In genomic region chr1:60904079-60904852, GRCh38 we compare ENCODE assay signal across 12 cellular contexts.
A peak's percentile ranks its signal among the peaks of the same experiment; 100 is the strongest.
DNase-seq lines count a peak whose midpoint lies in the region; ATAC-seq, FAIRE-seq and TF ChIP-seq lines count a peak whose summit lies in the region.
"Had no signal": no experiment of that assay in that cellular context is flagged by ENCODE, and none has a peak within 500 bp of the region (broad histone marks: within the 10 kb centered on the region; RNA-seq: fewer than 3 reads in every experiment).

No MANE protein-coding gene starts in this region.

- intact Hi-C loops in heart left ventricle (cut with DNase I), result loop anchor here in 2 of 10 donors (5.0 kb wide), 2 partner anchors 42 to 473 kb away; no protein-coding TSS in a partner anchor
- intact Hi-C loops in gastrocnemius medialis (cut with DNase I; ENCODE audit: low total_unique reads), result loop anchor here (2.0 kb wide), 1 partner anchor 139 kb away; no protein-coding TSS in a partner anchor

- peak; percentile 82 to 95 (median 92) for ATAC-seq in heart left ventricle
- peak; percentile 86 to 89 for ATAC-seq in gastrocnemius medialis
- ATAC-seq: stimulated activated naive B cell treated with anti-CD40 and anti-IgM and Interleukin-4, amounts not matched to agents 10 μg/mL and 1 μg/mL and 100 μg/mL, for 72 hours had no signal

- H3K36me3 ChIP-seq in GM23248 (ENCODE audit: low read depth) (no peaks in the 10 kb centered on the region), astrocyte (ENCODE audit: insufficient read depth, low read length) (no peaks in the 10 kb centered on the region), heart left ventricle (no peaks in the 10 kb centered on the region), gastrocnemius medialis (no peaks in the 10 kb centered on the region), Peyer's patch (no peaks in the 10 kb centered on the region)

- H3K9me3 Mint-ChIP-seq in astrocyte (ENCODE audit: unreplicated experiment), result no peaks in the 10 kb centered on the region
- H3K9me3 Mint-ChIP-seq: H9; stimulated activated naive B cell treated with anti-CD40 and anti-IgM and Interleukin-4, amounts not matched to agents 10 μg/mL and 1 μg/mL and 100 μg/mL, for 72 hours had no signal

- peaks cover 2% of the 10 kb centered on the region for H3K4me1 Mint-ChIP-seq in astrocyte (ENCODE audit: low read depth, unreplicated experiment)
- H3K4me1 Mint-ChIP-seq: stimulated activated naive B cell treated with anti-CD40 and anti-IgM and Interleukin-4, amounts not matched to agents 10 μg/mL and 1 μg/mL and 100 μg/mL, for 72 hours had no signal

- peak overlapping the region; percentile 30 for H3K4me2 ChIP-seq in GM23248 (ENCODE audit: unreplicated experiment)
- H3K4me2 ChIP-seq in astrocyte (ENCODE audit: low read length), result no peak overlapping the region

- peak overlapping the region; percentile 71; the same call in 1 of the 2 replicates for H2AFZ ChIP-seq in GM23248
- H2AFZ ChIP-seq in astrocyte (ENCODE audit: low read depth, low read length), result no peak overlapping the region

- H3K27me3 ChIP-seq in GM23248 (replicated peaks; ENCODE audit: insufficient read depth) (no peaks in the 10 kb centered on the region), astrocyte (ENCODE audit: insufficient read depth, low read length) (no peaks in the 10 kb centered on the region), heart left ventricle (no peaks in the 10 kb centered on the region), gastrocnemius medialis (no peaks in the 10 kb centered on the region), Peyer's patch (no peaks in the 10 kb centered on the region)

- no peak overlapping the region for H3K27ac Mint-ChIP-seq in astrocyte (ENCODE audit: unreplicated experiment)
- H3K27ac Mint-ChIP-seq: stimulated activated naive B cell treated with anti-CD40 and anti-IgM and Interleukin-4, amounts not matched to agents 10 μg/mL and 1 μg/mL and 100 μg/mL, for 72 hours had no signal

- H3K9ac ChIP-seq in GM23248 (peak overlapping the region; percentile 44), astrocyte (ENCODE audit: low read length) (no peak overlapping the region)

- no peak for TF ChIP-seq POLR2A in heart left ventricle (IDR thresholded peaks at IDR 0.05)
- TF ChIP-seq POLR2A in gastrocnemius medialis (IDR thresholded peaks at IDR 0.05), result no peak
- no peak for TF ChIP-seq POLR2A in Peyer's patch (IDR thresholded peaks at IDR 0.05)

- in situ Hi-C loops in GM23248 (cut with MboI) (no loop called here), gastrocnemius medialis (cut with MboI; ENCODE audit: low sequenced_read_pairs in 4 of 4) (no loop called here)

- H4K20me1 ChIP-seq in GM23248 (ENCODE audit: insufficient read depth) (no peaks in the 10 kb centered on the region), astrocyte (ENCODE audit: insufficient read depth, low read length) (no peaks in the 10 kb centered on the region)

- H3K79me2 ChIP-seq in GM23248 (ENCODE audit: insufficient read depth), result no peaks in the 10 kb centered on the region
- H3K79me2 ChIP-seq in astrocyte (ENCODE audit: insufficient read depth, low read length), result no peaks in the 10 kb centered on the region

- WGBS in GM23248 (ENCODE audit: low coverage in 1 of 2, low lambda C conversion rate in 2 of 2, missing lambda C conversion rate in 2 of 2), 2 experiments, result 14% methylated on average over 4 of the region's 4 CpGs
- WGBS in heart left ventricle, 4 donors, result 6 to 22% (median 13%) methylated on average over 4 of the region's 4 CpGs

- H3K9me3 ChIP-seq in GM23248 (ENCODE audit: low read depth) (no peaks in the 10 kb centered on the region), astrocyte (ENCODE audit: insufficient read depth, low read depth, low read length) (no peaks in the 10 kb centered on the region), heart left ventricle (no peaks in the 10 kb centered on the region), gastrocnemius medialis (no peaks in the 10 kb centered on the region), Peyer's patch (no peaks in the 10 kb centered on the region)

- H3F3A ChIP-seq in GM23248 (ENCODE audit: insufficient read depth), result 0 out of 2 replicates have a peak, but pooled peaks cover 21% of the 10 kb centered on the region

- H3K4me3 ChIP-seq in GM23248 (no peak overlapping the region), astrocyte (ENCODE audit: insufficient read depth, low read depth, low read length) (no peak overlapping the region), heart left ventricle (peak overlapping the region in 1 of 12 donors; percentile 12), gastrocnemius medialis (no peak overlapping the region), Peyer's patch (no peak overlapping the region)

- TF ChIP-seq CTCF in astrocyte (IDR thresholded peaks at IDR 0.05; ENCODE audit: insufficient read depth, low read depth, low read length) (no peak), heart left ventricle (IDR thresholded peaks at IDR 0.05) (no peak), gastrocnemius medialis (IDR thresholded peaks at IDR 0.05 in 4 of 5, conservative IDR thresholded peaks at IDR 0.05 in 1 of 5) (no peak), Peyer's patch (IDR thresholded peaks at IDR 0.05) (no peak)

- H3K27me3 Mint-ChIP-seq in astrocyte (ENCODE audit: low read depth, unreplicated experiment), result peaks cover 2% of the 10 kb centered on the region
- H3K27me3 Mint-ChIP-seq: stimulated activated naive B cell treated with anti-CD40 and anti-IgM and Interleukin-4, amounts not matched to agents 10 μg/mL and 1 μg/mL and 100 μg/mL, for 72 hours had no signal

- H3K9me2 ChIP-seq in GM23248 (ENCODE audit: insufficient read depth), result no peaks in the 10 kb centered on the region

- H3K4me1 ChIP-seq in GM23248 (ENCODE audit: insufficient read depth) (peaks cover 17% of the 10 kb centered on the region), astrocyte (ENCODE audit: insufficient read depth, low read length) (no peaks in the 10 kb centered on the region), heart left ventricle (peaks cover 0 to 51% (median 25%) of the 10 kb centered on the region in 12 donors), gastrocnemius medialis (peaks cover 42 to 51% of the 10 kb centered on the region in 2 donors), Peyer's patch (no peaks in the 10 kb centered on the region)

- no peak overlapping the region for H3K4me3 Mint-ChIP-seq in astrocyte (ENCODE audit: unreplicated experiment)
- H3K4me3 Mint-ChIP-seq: H9; stimulated activated naive B cell treated with anti-CD40 and anti-IgM and Interleukin-4, amounts not matched to agents 10 μg/mL and 1 μg/mL and 100 μg/mL, for 72 hours had no signal

- H3K36me3 Mint-ChIP-seq in astrocyte (ENCODE audit: low read depth, unreplicated experiment), result no peaks in the 10 kb centered on the region
- H3K36me3 Mint-ChIP-seq: stimulated activated naive B cell treated with anti-CD40 and anti-IgM and Interleukin-4, amounts not matched to agents 10 μg/mL and 1 μg/mL and 100 μg/mL, for 72 hours had no signal

- DNase-seq in GM23248 (peak; percentile 84), astrocyte (ENCODE audit: low read depth) (peak; percentile 14), heart left ventricle (peak; percentile 71 to 85 (median 73)), gastrocnemius medialis (peak; percentile 80 to 93), Peyer's patch (no peak)
- no peak for DNase-seq in stimulated activated CD8-positive, alpha-beta memory T cell treated with anti-CD3 and anti-CD28 coated beads, Interleukin-4, amount 100 ng/mL, for 48 hours
- no peak for DNase-seq in activated effector memory CD4-positive, alpha-beta T cell treated with Interleukin-2 at 50 U/mL for 16 hours
- DNase-seq in activated CD4-positive, alpha-beta T cell treated with anti-CD3 and anti-CD28 coated beads for 1 hour, result no peak
- DNase-seq: effector CD8-positive, alpha-beta T cell; H9; stimulated activated naive B cell treated with anti-CD40 and anti-IgM and Interleukin-4, amounts not matched to agents 10 μg/mL and 1 μg/mL and 100 μg/mL, for 72 hours had no signal

- H3K27ac ChIP-seq in GM23248 (peak overlapping the region; percentile 73), astrocyte (ENCODE audit: low read depth, low read length) (no peak overlapping the region), heart left ventricle (peak overlapping the region; percentile 27 to 92 (median 86)), gastrocnemius medialis (peak overlapping the region; percentile 87 to 90 (median 88)), Peyer's patch (no peak overlapping the region)
- H3K27ac ChIP-seq: HL-60 had no signal

- no peak for FAIRE-seq in astrocyte (lab: Jason Lieb, UNC)

Comparison
In these comparisons a context has a peak if more than half of its experiments do, and no peak if none do; other contexts are left out.
1. DNase-seq: peak in GM23248 (single experiment), astrocyte (single experiment), heart left ventricle (5 of 5) and gastrocnemius medialis (2 of 2); none in stimulated activated CD8-positive, alpha-beta memory T cell treated with anti-CD3 and anti-CD28 coated beads, Interleukin-4, amount 100 ng/mL, for 48 hours (single experiment), activated effector memory CD4-positive, alpha-beta T cell treated with Interleukin-2 at 50 U/mL for 16 hours (single experiment), activated CD4-positive, alpha-beta T cell treated with anti-CD3 and anti-CD28 coated beads for 1 hour (single experiment) and Peyer's patch (0 of 3).
2. H3K27ac ChIP-seq: peak in GM23248 (single experiment), heart left ventricle (12 of 12) and gastrocnemius medialis (4 of 4); none in astrocyte (single experiment) and Peyer's patch (0 of 4).